Comparison of ENCODE assay signal across 12 cellular contexts in the genomic region with DNA sequence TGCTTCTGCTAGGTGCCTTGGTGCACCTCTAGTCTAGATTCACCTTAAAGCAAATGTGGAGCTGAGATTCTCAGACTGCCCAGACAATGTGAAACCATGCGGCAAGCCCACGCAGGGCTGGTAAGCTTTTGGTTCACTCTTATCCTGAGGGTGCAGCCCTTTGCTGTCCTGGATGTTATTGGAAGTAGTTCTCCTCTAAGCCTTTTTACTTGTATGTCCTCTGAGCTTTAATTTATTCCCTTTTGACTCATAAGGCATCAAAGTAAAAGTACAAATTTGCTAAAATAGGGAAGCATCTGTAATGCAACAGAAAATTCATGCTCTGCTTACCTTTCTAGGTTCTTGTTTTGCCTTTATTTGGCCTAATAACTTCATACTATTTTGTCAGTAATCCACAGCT.
DNase-seq lines count a peak whose midpoint lies in the region; ATAC-seq lines count a peak whose summit lies in the region.
"Had no signal": no experiment of that assay in that cellular context is flagged by ENCODE, and none has a peak within 500 bp of the region (broad histone marks: within the 10 kb centered on the region; RNA-seq: fewer than 3 reads in every experiment).

No MANE protein-coding gene starts in this region.

- DNase-seq in glomerular visceral epithelial cell (ENCODE audit: extremely low spot score) (peak; percentile 13), T-helper 1 cell (no peak), activated T-cell treated with anti-CD3 and anti-CD28 coated beads for 4 hours (no peak)
- no peak for DNase-seq in activated CD4-positive, alpha-beta T cell treated with anti-CD3 and anti-CD28 coated beads, Interleukin-2, amount 50 U/mL, for 4 hours
- DNase-seq in effector CD8-positive, alpha-beta T cell (lab: John Stamatoyannopoulos, UW), result no peak
- DNase-seq: colonic mucosa, DMS 273 treated with DMSO at 0.1 percent for 48 hours, occipital lobe, SW 1271 had no signal

- ATAC-seq in GM18868 (IDR thresholded peaks at IDR 0.05; ENCODE audit: unreplicated experiment) (peak; percentile 83), GM21737 (IDR thresholded peaks at IDR 0.05; ENCODE audit: unreplicated experiment) (peak; percentile 88), HG03280 (IDR thresholded peaks at IDR 0.05; ENCODE audit: unreplicated experiment) (peak; percentile 87)
